ENCODE assay signal across 37 cellular contexts in genomic region chr13:75352641-75353327, GRCh38.
"Had no signal": no experiment of that assay in that cellular context is flagged by ENCODE, and none has a peak within 500 bp of the region (broad histone marks: within the 10 kb centered on the region; RNA-seq: fewer than 3 reads in every experiment).

No MANE protein-coding gene starts in this region.

- H3K27ac ChIP-seq: ascending aorta, brain microvascular endothelial cell, Peyer's patch, RWPE1, VCaP had no signal

- H3K27ac Mint-ChIP-seq: activated B cell treated with CpG ODN at 0.5 μM for 24 hours; activated CD4-positive, alpha-beta memory T cell treated with anti-CD3 and anti-CD28 coated beads for 36 hours; activated naive CD4-positive, alpha-beta T cell treated with anti-CD3 and anti-CD28 coated beads, Interleukin-2, amount 10 ng/mL, durations not matched to agents 7 days and 5 days; activated naive CD8-positive, alpha-beta T cell treated with anti-CD3 and anti-CD28 coated beads for 36 hours; activated T-helper 1 cell treated with anti-CD3 and anti-CD28 coated beads, Interleukin-12 subunit alpha, Interleukin-12 subunit beta, Interleukin-2, Interleukin-4 antibody, amounts not matched to agents 30 ng/mL and 10 ng/mL and 1 ng/mL, durations not matched to agents 14 hours and 24 hours and 36 hours had no signal

- H3K4me1 ChIP-seq: ascending aorta, Peyer's patch had no signal

- H3K4me1 Mint-ChIP-seq: activated B cell treated with CpG ODN at 0.5 μM for 24 hours; activated naive CD4-positive, alpha-beta T cell treated with anti-CD3 and anti-CD28 coated beads, Interleukin-2, amount 10 ng/mL, durations not matched to agents 7 days and 5 days had no signal

- ATAC-seq: activated T-cell treated with anti-CD3 and anti-CD28 coated beads, Interleukin-2, amount 50 U/mL, for 4 hours; PC-3; SK-N-SH treated with all-trans-retinoic acid at 6 μM for 48 hours had no signal

- H3K36me3 Mint-ChIP-seq: activated naive CD4-positive, alpha-beta T cell treated with anti-CD3 and anti-CD28 coated beads, Interleukin-2, amount 10 ng/mL, durations not matched to agents 7 days and 5 days had no signal

- H3K4me3 Mint-ChIP-seq: activated B cell treated with CpG ODN at 0.5 μM for 24 hours; activated CD4-positive, alpha-beta memory T cell treated with anti-CD3 and anti-CD28 coated beads for 36 hours; activated naive CD4-positive, alpha-beta T cell treated with anti-CD3 and anti-CD28 coated beads, Interleukin-2, amount 10 ng/mL, durations not matched to agents 7 days and 5 days; activated naive CD8-positive, alpha-beta T cell treated with anti-CD3 and anti-CD28 coated beads for 36 hours; activated T-cell treated with anti-CD3 and anti-CD28 coated beads, Interleukin-2, amount 50 U/mL, for 4 hours; activated T-helper 1 cell treated with anti-CD3 and anti-CD28 coated beads, Interleukin-12 subunit alpha, Interleukin-12 subunit beta, Interleukin-2, Interleukin-4 antibody, amounts not matched to agents 30 ng/mL and 10 ng/mL and 1 ng/mL, durations not matched to agents 14 hours and 24 hours and 36 hours had no signal

- H3K9me3 Mint-ChIP-seq: activated B cell treated with CpG ODN at 0.5 μM for 24 hours; activated CD4-positive, alpha-beta memory T cell treated with anti-CD3 and anti-CD28 coated beads for 36 hours; activated naive CD4-positive, alpha-beta T cell treated with anti-CD3 and anti-CD28 coated beads, Interleukin-2, amount 10 ng/mL, durations not matched to agents 7 days and 5 days; activated naive CD8-positive, alpha-beta T cell treated with anti-CD3 and anti-CD28 coated beads for 36 hours; activated T-cell treated with anti-CD3 and anti-CD28 coated beads, Interleukin-2, amount 50 U/mL, for 4 hours; activated T-helper 1 cell treated with anti-CD3 and anti-CD28 coated beads, Interleukin-12 subunit alpha, Interleukin-12 subunit beta, Interleukin-2, Interleukin-4 antibody, amounts not matched to agents 30 ng/mL and 10 ng/mL and 1 ng/mL, durations not matched to agents 14 hours and 24 hours and 36 hours had no signal

- H3K27me3 Mint-ChIP-seq: activated B cell treated with CpG ODN at 0.5 μM for 24 hours; activated naive CD4-positive, alpha-beta T cell treated with anti-CD3 and anti-CD28 coated beads, Interleukin-2, amount 10 ng/mL, durations not matched to agents 7 days and 5 days; activated naive CD8-positive, alpha-beta T cell treated with anti-CD3 and anti-CD28 coated beads for 36 hours had no signal

- DNase-seq: activated B cell treated with CpG ODN at 0.5 μM for 24 hours; activated CD4-positive, alpha-beta memory T cell treated with anti-CD3 and anti-CD28 coated beads for 36 hours; activated CD4-positive, alpha-beta T cell treated with anti-CD3 and anti-CD28 coated beads for 4 hours; activated CD4-positive, alpha-beta T cell treated with anti-CD3 and anti-CD28 coated beads, Interleukin-2, amount 50 U/mL, for 1 hour; activated CD4-positive, CD25-positive, alpha-beta regulatory T cell treated with anti-CD3 and anti-CD28 coated beads, Interleukin-2, amount 50 U/mL, for 72 hours; activated CD8-positive, alpha-beta memory T cell treated with anti-CD3 and anti-CD28 coated beads, Interleukin-2, amount 50 U/mL, for 4 hours; activated effector memory CD4-positive, alpha-beta T cell treated with Interleukin-2 at 50 U/mL for 16 hours; activated naive CD4-positive, alpha-beta T cell treated with anti-CD3 and anti-CD28 coated beads, Interleukin-2, amount 10 ng/mL, durations not matched to agents 7 days and 5 days; activated naive CD8-positive, alpha-beta T cell treated with anti-CD3 and anti-CD28 coated beads for 36 hours; activated T-cell treated with anti-CD3 and anti-CD28 coated beads for 4 hours; activated T-cell treated with anti-CD3 and anti-CD28 coated beads, Interleukin-2, amount 50 U/mL, for 4 hours; amygdala; brain microvascular endothelial cell; central memory CD4-positive, alpha-beta T cell; Kasumi-1; MG63; NCI-H1048; NCI-H1105 treated with DMSO at 0.1 percent for 48 hours; NCI-H1436; NCI-H1694; NCI-H1930; NCI-H2081 treated with DMSO at 0.1 percent for 48 hours; NCI-H345; NCI-H524 treated with DMSO at 0.1 percent for 48 hours; NK-92 treated with Interleukin-12 subunit alpha and Interleukin-12 subunit beta, amount 100 ng/mL, for 24 hours; PC-3; Peyer's patch; SIG-M5; SW 1271; T-helper 1 cell; T-helper 2 cell; T-helper 9 cell had no signal

- H3K36me3 ChIP-seq: brain microvascular endothelial cell, MG63, Peyer's patch had no signal

- H3K9me3 ChIP-seq: ascending aorta, MG63, Peyer's patch had no signal

- H3K4me3 ChIP-seq: ascending aorta, MG63, Peyer's patch had no signal

- H3K27me3 ChIP-seq: ascending aorta, brain microvascular endothelial cell, MG63, Peyer's patch had no signal
